Comparison of ENCODE assay signal across 14 cellular contexts in genomic region chr18:13236411-13236810, GRCh38.
"Had no signal": no experiment of that assay in that cellular context is flagged by ENCODE, and none has a peak within 500 bp of the region (broad histone marks: within the 10 kb centered on the region; RNA-seq: fewer than 3 reads in every experiment).

No MANE protein-coding gene starts in this region.

- H3K36me3 Mint-ChIP-seq: stimulated activated effector memory CD8-positive, alpha-beta T cell treated with anti-CD3 and anti-CD28 coated beads, Interleukin-12 subunit alpha, Interleukin-12 subunit beta, amount 100 ng/mL, for 72 hours had no signal

- H3K4me3 ChIP-seq: hepatocyte, pancreas, skin epidermis, tibial artery had no signal

- H3K9me3 ChIP-seq: ascending aorta, pancreas, tibial artery had no signal

- H3K27ac Mint-ChIP-seq: activated naive CD8-positive, alpha-beta T cell treated with anti-CD3 and anti-CD28 coated beads, Interleukin-2, amount 50 U/mL, for 24 hours; nephron progenitor cell; stimulated activated effector memory CD8-positive, alpha-beta T cell treated with anti-CD3 and anti-CD28 coated beads, Interleukin-12 subunit alpha, Interleukin-12 subunit beta, amount 100 ng/mL, for 72 hours had no signal

- H3K27me3 Mint-ChIP-seq: activated naive CD8-positive, alpha-beta T cell treated with anti-CD3 and anti-CD28 coated beads, Interleukin-2, amount 50 U/mL, for 24 hours had no signal

- DNase-seq: activated CD4-positive, alpha-beta T cell treated with anti-CD3 and anti-CD28 coated beads for 4 hours; activated naive CD4-positive, alpha-beta T cell treated with Interleukin-2 at 50 U/mL for 16 hours; activated naive CD8-positive, alpha-beta T cell treated with anti-CD3 and anti-CD28 coated beads, Interleukin-2, amount 50 U/mL, for 24 hours; central memory CD4-positive, alpha-beta T cell; effector memory CD4-positive, alpha-beta T cell; kidney glomerular epithelial cell; nephron progenitor cell had no signal

- H3K4me1 ChIP-seq: pancreas had no signal

- FAIRE-seq: pancreas had no signal

- ATAC-seq: activated naive CD8-positive, alpha-beta T cell treated with anti-CD3 and anti-CD28 coated beads, Interleukin-2, amount 50 U/mL, for 24 hours; stimulated activated effector memory CD8-positive, alpha-beta T cell treated with anti-CD3 and anti-CD28 coated beads, Interleukin-12 subunit alpha, Interleukin-12 subunit beta, amount 100 ng/mL, for 72 hours had no signal

- H3K4me1 Mint-ChIP-seq: activated naive CD8-positive, alpha-beta T cell treated with anti-CD3 and anti-CD28 coated beads, Interleukin-2, amount 50 U/mL, for 24 hours; stimulated activated effector memory CD8-positive, alpha-beta T cell treated with anti-CD3 and anti-CD28 coated beads, Interleukin-12 subunit alpha, Interleukin-12 subunit beta, amount 100 ng/mL, for 72 hours had no signal

- H2AFZ ChIP-seq: hepatocyte had no signal

- H3K36me3 ChIP-seq: ascending aorta, pancreas, tibial artery had no signal

- H3K27me3 ChIP-seq: ascending aorta, hepatocyte, pancreas, tibial artery had no signal

- H3K9me3 Mint-ChIP-seq: activated naive CD8-positive, alpha-beta T cell treated with anti-CD3 and anti-CD28 coated beads, Interleukin-2, amount 50 U/mL, for 24 hours; nephron progenitor cell; stimulated activated effector memory CD8-positive, alpha-beta T cell treated with anti-CD3 and anti-CD28 coated beads, Interleukin-12 subunit alpha, Interleukin-12 subunit beta, amount 100 ng/mL, for 72 hours had no signal

- H3K4me3 Mint-ChIP-seq: activated naive CD8-positive, alpha-beta T cell treated with anti-CD3 and anti-CD28 coated beads, Interleukin-2, amount 50 U/mL, for 24 hours; nephron progenitor cell; stimulated activated effector memory CD8-positive, alpha-beta T cell treated with anti-CD3 and anti-CD28 coated beads, Interleukin-12 subunit alpha, Interleukin-12 subunit beta, amount 100 ng/mL, for 72 hours had no signal

- H3K27ac ChIP-seq: epithelial cell of prostate, pancreas had no signal
